In genomic region chr7:44491229-44491628, GRCh38 we compare ENCODE assay signal across 9 cellular contexts. TPM values are rescaled to one million over a fixed set of nuclear protein-coding genes. Genes with fewer than 3 reads are reported as not detected.
DNase-seq lines count a peak whose midpoint lies in the region; ATAC-seq, FAIRE-seq and TF ChIP-seq lines count a peak whose summit lies in the region.
"Had no signal": no experiment of that assay in that cellular context is flagged by ENCODE, and none has a peak within 500 bp of the region (broad histone marks: within the 10 kb centered on the region; RNA-seq: fewer than 3 reads in every experiment).

No MANE protein-coding gene starts in this region.

- H4K20me1 ChIP-seq in keratinocyte (ENCODE audit: control insufficient read depth, extremely low read depth, insufficient read depth, low read length) = no peaks in the 10 kb centered on the region

- peaks cover 16% of the 10 kb centered on the region for H3K36me3 Mint-ChIP-seq in activated CD4-positive, alpha-beta T cell treated with anti-CD3 and anti-CD28 coated beads for 36 hours (ENCODE audit: low read depth)
- H3K36me3 Mint-ChIP-seq in activated naive CD4-positive, alpha-beta T cell treated with anti-CD3 and anti-CD28 coated beads, Interleukin-2, amount 50 U/mL, for 72 hours = peaks cover 23 to 29% of the 10 kb centered on the region in 2 donors

- H3K9me3 ChIP-seq in keratinocyte (ENCODE audit: control insufficient read depth, low read depth, low read length) = no peaks in the 10 kb centered on the region

- no peak for ATAC-seq in activated CD4-positive, alpha-beta T cell treated with anti-CD3 and anti-CD28 coated beads for 36 hours
- ATAC-seq in activated naive CD4-positive, alpha-beta T cell treated with anti-CD3 and anti-CD28 coated beads, Interleukin-2, amount 50 U/mL, for 72 hours = no peak

- H3K4me1 ChIP-seq in keratinocyte (ENCODE audit: control insufficient read depth, extremely low read depth, insufficient read depth, low read length) = peaks cover 19% of the 10 kb centered on the region

- intact Hi-C loops in activated CD4-positive, alpha-beta T cell treated with anti-CD3 and anti-CD28 coated beads for 36 hours (cut with DNase I, micrococcal nuclease) = loop anchor here (2.0 to 10.0 kb wide), 4 partner anchors 81 to 544 kb away; partner anchors contain the start of genes DDX56 (in 2 of the 2) and DBNL (in 1 of the 2)

- TF ChIP-seq CTCF in keratinocyte (optimal IDR thresholded peaks at IDR 0.05 in 1 of 3, IDR thresholded peaks at IDR 0.05 in 1 of 3, conservative IDR thresholded peaks at IDR 0.05 in 1 of 3; ENCODE audit: extremely low read depth in 1 of 3, insufficient read depth in 2 of 3, low read length in 3 of 3) = no peak

- dilution Hi-C loops in keratinocyte (cut with MboI; ENCODE audit: extremely low pct_ligation_motif_present, low sequenced_read_pairs) = no loop called here

- H3K4me3 ChIP-seq in keratinocyte (ENCODE audit: control insufficient read depth in 2 of 3, extremely low read depth in 1 of 3, insufficient read depth in 2 of 3, low read depth in 1 of 3, low read length in 3 of 3) = peak overlapping the region; percentile 74 to 87 (median 85)

- H3K79me2 ChIP-seq in keratinocyte (ENCODE audit: control insufficient read depth, insufficient read depth, low read length) = peaks cover 40% of the 10 kb centered on the region

- POLR2A ChIA-PET in activated CD4-positive, alpha-beta T cell treated with anti-CD3 and anti-CD28 coated beads for 36 hours (lab: Charles Lee) = interaction anchor here (0.6 to 1.9 kb wide), 5 partner anchors 30 to 472 kb away, joined by 3 to 5 read pairs (median 4); no protein-coding TSS in a partner anchor

- H3K36me3 ChIP-seq in keratinocyte (ENCODE audit: control insufficient read depth in 2 of 2, extremely low read depth in 1 of 2, insufficient read depth in 2 of 2, low read length in 2 of 2) = no peaks in the 10 kb centered on the region

- no peaks in the 10 kb centered on the region for H3K9me1 ChIP-seq in keratinocyte (ENCODE audit: control insufficient read depth, extremely low read depth, insufficient read depth, low read length)

- H3K27me3 Mint-ChIP-seq in activated CD4-positive, alpha-beta T cell treated with anti-CD3 and anti-CD28 coated beads for 36 hours = peaks cover 3% of the 10 kb centered on the region

- H3K27ac Mint-ChIP-seq in activated CD4-positive, alpha-beta T cell treated with anti-CD3 and anti-CD28 coated beads for 36 hours = peak overlapping the region; percentile 100
- peak overlapping the region; percentile 95 to 98 for H3K27ac Mint-ChIP-seq in activated naive CD4-positive, alpha-beta T cell treated with anti-CD3 and anti-CD28 coated beads, Interleukin-2, amount 50 U/mL, for 72 hours

- H3K4me1 Mint-ChIP-seq in activated CD4-positive, alpha-beta T cell treated with anti-CD3 and anti-CD28 coated beads for 36 hours = peaks cover 36% of the 10 kb centered on the region

- peak overlapping the region; percentile 90 for H3K4me2 ChIP-seq in keratinocyte (ENCODE audit: control insufficient read depth, extremely low read depth, insufficient read depth, low read depth, low read length)

- DNase-seq in activated CD4-positive, alpha-beta T cell treated with anti-CD3 and anti-CD28 coated beads for 36 hours = no peak
- no peak for DNase-seq in activated CD4-positive, alpha-beta T cell treated with anti-CD3 and anti-CD28 coated beads, Interleukin-2, amount 50 U/mL, for 4 hours
- no peak for DNase-seq in activated naive CD4-positive, alpha-beta T cell treated with anti-CD3 and anti-CD28 coated beads, Interleukin-2, amount 50 U/mL, for 72 hours (ENCODE audit: low spot score in 2 of 2)
- no peak for DNase-seq in keratinocyte (ENCODE audit: low read depth, low spot score)
- DNase-seq in dermis blood vessel endothelial cell = no peak
- DNase-seq in GF-D8 (lab: John Stamatoyannopoulos, UW) = no peak
- no peak for DNase-seq in GOT3 (lab: John Stamatoyannopoulos, UW)

- FAIRE-seq in keratinocyte (lab: Jason Lieb, UNC) = no peak

- peak overlapping the region; percentile 96 for H3K9ac ChIP-seq in keratinocyte (ENCODE audit: control insufficient read depth, extremely low read depth, insufficient read depth, low read length)

- H3K9me3 Mint-ChIP-seq in activated CD4-positive, alpha-beta T cell treated with anti-CD3 and anti-CD28 coated beads for 36 hours (ENCODE audit: low read depth) = peaks cover 2% of the 10 kb centered on the region
- peaks cover 3% of the 10 kb centered on the region in 2 donors for H3K9me3 Mint-ChIP-seq in activated naive CD4-positive, alpha-beta T cell treated with anti-CD3 and anti-CD28 coated beads, Interleukin-2, amount 50 U/mL, for 72 hours

- peak overlapping the region; percentile 86 for H3K4me3 Mint-ChIP-seq in activated CD4-positive, alpha-beta T cell treated with anti-CD3 and anti-CD28 coated beads for 36 hours

- H3K27me3 ChIP-seq in keratinocyte (ENCODE audit: control insufficient read depth, extremely low read depth, insufficient read depth, low read length) = no peaks in the 10 kb centered on the region

- peak overlapping the region; percentile 94 for H2AFZ ChIP-seq in keratinocyte (ENCODE audit: control insufficient read depth, low read length)

- peak overlapping the region; percentile 95 for H3K27ac ChIP-seq in keratinocyte (ENCODE audit: control insufficient read depth, insufficient read depth, low read length)
- peak overlapping the region; percentile 79 for H3K27ac ChIP-seq in temporal lobe (ENCODE audit: low read depth, low read length)

- CTCF ChIA-PET in activated CD4-positive, alpha-beta T cell treated with anti-CD3 and anti-CD28 coated beads for 36 hours (lab: Charles Lee) = interaction anchor here (0.6 to 2.2 kb wide), 8 partner anchors 11 to 645 kb away, joined by 3 to 11 read pairs (median 5); no protein-coding TSS in a partner anchor

RNA-seq across cellular contexts. Expression of gene NUDCD3, which starts 0.8 kb away (rescaled TPM):
- total RNA-seq in activated CD4-positive, alpha-beta T cell treated with anti-CD3 and anti-CD28 coated beads for 36 hours = 10 to 100 TPM; 70.3 to 77.6 TPM
- 100 to 1,000 TPM in 1 of 2 donors, 10 to 100 TPM in 1; 87.9 to 112 TPM for total RNA-seq in activated naive CD4-positive, alpha-beta T cell treated with anti-CD3 and anti-CD28 coated beads, Interleukin-2, amount 50 U/mL, for 72 hours
- polyA plus RNA-seq in keratinocyte = 57.7 to 84.9 TPM (median 58.7 TPM) in 3 replicates
- 82.8 TPM for polyA plus RNA-seq in keratinocyte (2011; ENCODE audit: low read depth)
- 59.3 and 68.2 TPM in 2 replicates for polyA plus RNA-seq in keratinocyte (2011; cell fraction: cytosol; rRNA removed)
- polyA plus RNA-seq in keratinocyte (2011; cell fraction: nucleus; rRNA removed) = 131 and 147 TPM in 2 replicates
- polyA plus RNA-seq in keratinocyte (2012; ENCODE audit: low replicate concordance) = 55.7 and 78.2 TPM in 2 replicates
- 72.5 to 154 TPM (median 118 TPM) in 3 replicates for polyA minus RNA-seq in keratinocyte
- polyA minus RNA-seq in keratinocyte (2011; cell fraction: cytosol; rRNA and poly(A)+ RNA removed) = 51.2 TPM
- polyA minus RNA-seq in keratinocyte (2011; cell fraction: nucleus; rRNA and poly(A)+ RNA removed) = 43.6 and 89.9 TPM in 2 replicates
- 112 TPM for total RNA-seq in temporal lobe
- total RNA-seq in dermis blood vessel endothelial cell = 71.6 and 143 TPM in 2 replicates

RNA-seq across cellular contexts. Expression of gene NPC1L1, which starts 49.9 kb away (rescaled TPM):
- under 1 TPM in 1 of 2 experiments, not detected in 1; 0.04 TPM for total RNA-seq in activated CD4-positive, alpha-beta T cell treated with anti-CD3 and anti-CD28 coated beads for 36 hours
- under 1 TPM; 0.06 to 0.14 TPM for total RNA-seq in activated naive CD4-positive, alpha-beta T cell treated with anti-CD3 and anti-CD28 coated beads, Interleukin-2, amount 50 U/mL, for 72 hours
- polyA plus RNA-seq in keratinocyte = 0.01 to 0.03 TPM in 2 of 3 replicates, not detected in the other
- polyA plus RNA-seq in keratinocyte (2011; ENCODE audit: low read depth) = 0.16 TPM
- 0.02 TPM in 1 of 2 replicates, not detected in the other for polyA plus RNA-seq in keratinocyte (2011; cell fraction: cytosol; rRNA removed)
- 0.03 TPM in 1 of 2 replicates, not detected in the other for polyA plus RNA-seq in keratinocyte (2011; cell fraction: nucleus; rRNA removed)
- 0.02 and 0.37 TPM in 2 replicates for polyA plus RNA-seq in keratinocyte (2012; ENCODE audit: low replicate concordance)
- not detected in 3 replicates for polyA minus RNA-seq in keratinocyte
- not detected for polyA minus RNA-seq in keratinocyte (2011; cell fraction: cytosol; rRNA and poly(A)+ RNA removed)
- not detected in 2 replicates for polyA minus RNA-seq in keratinocyte (2011; cell fraction: nucleus; rRNA and poly(A)+ RNA removed)
- total RNA-seq in temporal lobe = not detected
- total RNA-seq in dermis blood vessel endothelial cell = not detected in 2 replicates
- total RNA-seq: dermis microvascular lymphatic vessel endothelial cell had no signal
